ENCODE assay signal across 1 cellular context in the genomic region with DNA sequence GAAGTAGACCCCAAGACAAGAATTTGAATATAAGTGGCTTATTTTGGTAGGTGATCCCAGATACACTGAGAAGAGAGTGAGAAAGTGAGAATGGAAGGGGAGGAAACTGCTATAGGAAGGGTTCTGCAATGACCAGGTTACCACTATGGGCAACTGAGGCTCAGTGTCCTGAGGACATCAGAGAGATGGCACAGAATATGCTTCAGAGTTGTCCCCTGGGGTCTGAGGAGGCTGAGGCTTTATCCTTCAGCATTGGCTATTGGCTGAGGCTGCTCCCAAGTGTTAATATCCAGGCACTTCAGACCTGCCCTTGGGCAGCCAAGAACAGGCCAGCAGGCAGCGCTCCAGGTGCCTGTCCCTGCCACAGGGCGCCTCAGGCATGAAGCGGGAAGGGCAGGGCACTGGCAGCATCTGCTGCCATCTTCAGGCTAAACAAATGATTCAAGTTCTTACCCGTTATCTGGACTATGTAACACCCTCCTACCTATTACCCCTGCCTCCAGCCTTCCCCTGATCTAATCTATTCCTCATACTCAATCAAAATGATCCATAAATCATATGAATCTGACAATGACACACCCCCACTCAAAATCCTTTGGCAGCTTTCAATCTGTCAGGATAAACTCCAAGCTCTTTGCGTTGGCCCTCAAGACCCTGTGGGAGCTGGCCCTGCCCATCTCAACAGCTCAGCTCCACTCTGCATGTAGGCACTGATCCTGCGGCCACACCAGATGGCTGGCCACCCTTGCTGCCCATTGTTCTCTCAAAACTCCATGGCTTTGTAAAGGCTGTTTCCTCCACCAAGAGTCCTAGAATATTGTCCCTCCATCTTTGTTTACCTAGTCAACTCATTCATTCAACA.
TF ChIP-seq lines count a peak whose summit lies in the region.

No MANE protein-coding gene starts in this region.

TF ChIP-seq in GM23338, 12 proteins besides CTCF, POLR2A, EP300 and RAD21 (continued from another document):
- TF ChIP-seq, protein P1, sequence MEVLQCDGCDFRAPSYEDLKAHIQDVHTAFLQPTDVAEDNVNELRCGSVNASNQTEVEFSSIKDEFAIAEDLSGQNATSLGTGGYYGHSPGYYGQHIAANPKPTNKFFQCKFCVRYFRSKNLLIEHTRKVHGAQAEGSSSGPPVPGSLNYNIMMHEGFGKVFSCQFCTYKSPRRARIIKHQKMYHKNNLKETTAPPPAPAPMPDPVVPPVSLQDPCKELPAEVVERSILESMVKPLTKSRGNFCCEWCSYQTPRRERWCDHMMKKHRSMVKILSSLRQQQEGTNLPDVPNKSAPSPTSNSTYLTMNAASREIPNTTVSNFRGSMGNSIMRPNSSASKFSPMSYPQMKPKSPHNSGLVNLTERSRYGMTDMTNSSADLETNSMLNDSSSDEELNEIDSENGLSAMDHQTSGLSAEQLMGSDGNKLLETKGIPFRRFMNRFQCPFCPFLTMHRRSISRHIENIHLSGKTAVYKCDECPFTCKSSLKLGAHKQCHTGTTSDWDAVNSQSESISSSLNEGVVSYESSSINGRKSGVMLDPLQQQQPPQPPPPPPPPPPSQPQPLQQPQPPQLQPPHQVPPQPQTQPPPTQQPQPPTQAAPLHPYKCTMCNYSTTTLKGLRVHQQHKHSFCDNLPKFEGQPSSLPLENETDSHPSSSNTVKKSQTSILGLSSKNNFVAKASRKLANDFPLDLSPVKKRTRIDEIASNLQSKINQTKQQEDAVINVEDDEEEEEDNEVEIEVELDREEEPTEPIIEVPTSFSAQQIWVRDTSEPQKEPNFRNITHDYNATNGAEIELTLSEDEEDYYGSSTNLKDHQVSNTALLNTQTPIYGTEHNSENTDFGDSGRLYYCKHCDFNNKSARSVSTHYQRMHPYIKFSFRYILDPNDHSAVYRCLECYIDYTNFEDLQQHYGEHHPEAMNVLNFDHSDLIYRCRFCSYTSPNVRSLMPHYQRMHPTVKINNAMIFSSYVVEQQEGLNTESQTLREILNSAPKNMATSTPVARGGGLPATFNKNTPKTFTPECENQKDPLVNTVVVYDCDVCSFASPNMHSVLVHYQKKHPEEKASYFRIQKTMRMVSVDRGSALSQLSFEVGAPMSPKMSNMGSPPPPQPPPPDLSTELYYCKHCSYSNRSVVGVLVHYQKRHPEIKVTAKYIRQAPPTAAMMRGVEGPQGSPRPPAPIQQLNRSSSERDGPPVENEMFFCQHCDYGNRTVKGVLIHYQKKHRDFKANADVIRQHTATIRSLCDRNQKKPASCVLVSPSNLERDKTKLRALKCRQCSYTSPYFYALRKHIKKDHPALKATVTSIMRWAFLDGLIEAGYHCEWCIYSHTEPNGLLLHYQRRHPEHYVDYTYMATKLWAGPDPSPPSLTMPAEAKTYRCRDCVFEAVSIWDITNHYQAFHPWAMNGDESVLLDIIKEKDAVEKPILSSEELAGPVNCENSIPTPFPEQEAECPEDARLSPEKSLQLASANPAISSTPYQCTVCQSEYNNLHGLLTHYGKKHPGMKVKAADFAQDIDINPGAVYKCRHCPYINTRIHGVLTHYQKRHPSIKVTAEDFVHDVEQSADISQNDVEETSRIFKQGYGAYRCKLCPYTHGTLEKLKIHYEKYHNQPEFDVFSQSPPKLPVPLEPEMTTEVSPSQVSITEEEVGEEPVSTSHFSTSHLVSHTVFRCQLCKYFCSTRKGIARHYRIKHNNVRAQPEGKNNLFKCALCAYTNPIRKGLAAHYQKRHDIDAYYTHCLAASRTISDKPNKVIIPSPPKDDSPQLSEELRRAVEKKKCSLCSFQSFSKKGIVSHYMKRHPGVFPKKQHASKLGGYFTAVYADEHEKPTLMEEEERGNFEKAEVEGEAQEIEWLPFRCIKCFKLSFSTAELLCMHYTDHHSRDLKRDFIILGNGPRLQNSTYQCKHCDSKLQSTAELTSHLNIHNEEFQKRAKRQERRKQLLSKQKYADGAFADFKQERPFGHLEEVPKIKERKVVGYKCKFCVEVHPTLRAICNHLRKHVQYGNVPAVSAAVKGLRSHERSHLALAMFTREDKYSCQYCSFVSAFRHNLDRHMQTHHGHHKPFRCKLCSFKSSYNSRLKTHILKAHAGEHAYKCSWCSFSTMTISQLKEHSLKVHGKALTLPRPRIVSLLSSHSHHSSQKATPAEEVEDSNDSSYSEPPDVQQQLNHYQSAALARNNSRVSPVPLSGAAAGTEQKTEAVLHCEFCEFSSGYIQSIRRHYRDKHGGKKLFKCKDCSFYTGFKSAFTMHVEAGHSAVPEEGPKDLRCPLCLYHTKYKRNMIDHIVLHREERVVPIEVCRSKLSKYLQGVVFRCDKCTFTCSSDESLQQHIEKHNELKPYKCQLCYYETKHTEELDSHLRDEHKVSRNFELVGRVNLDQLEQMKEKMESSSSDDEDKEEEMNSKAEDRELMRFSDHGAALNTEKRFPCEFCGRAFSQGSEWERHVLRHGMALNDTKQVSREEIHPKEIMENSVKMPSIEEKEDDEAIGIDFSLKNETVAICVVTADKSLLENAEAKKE (CRISPR knock-in tag; IDR thresholded peaks at IDR 0.05): no peak
- no peak for TF ChIP-seq POLR2AphosphoS5 (IDR thresholded peaks at IDR 0.05; ENCODE audit: low read depth)
